In genomic region chr20:53934421-53935352, GRCh38 we compare ENCODE assay signal across 8 cellular contexts.
A peak's percentile ranks its signal among the peaks of the same experiment; 100 is the strongest.
DNase-seq lines count a peak whose midpoint lies in the region; ATAC-seq and TF ChIP-seq lines count a peak whose summit lies in the region.

No MANE protein-coding gene starts in this region.

- H3K27ac ChIP-seq in MM.1S (ENCODE audit: low read length) (peak overlapping the region; percentile 93), ascending aorta (peak overlapping the region; percentile 51 to 75), left lung (peak overlapping the region; percentile 75 to 78), upper lobe of right lung (peak overlapping the region; percentile 56)

- peaks cover 65% of the 10 kb centered on the region for H3K4me1 ChIP-seq in MM.1S (ENCODE audit: low read length)
- H3K4me1 ChIP-seq in ascending aorta, result peaks cover 0 to 9% of the 10 kb centered on the region in 2 donors
- peaks cover 19 to 49% of the 10 kb centered on the region in 2 donors for H3K4me1 ChIP-seq in left lung
- peaks cover 31% of the 10 kb centered on the region for H3K4me1 ChIP-seq in upper lobe of right lung

- H3K4me2 ChIP-seq in MM.1S (ENCODE audit: low read depth, low read length), result peak overlapping the region; percentile 66

- 0 out of 2 replicates have a peak, but pooled peaks cover 5% of the 10 kb centered on the region for H3K79me2 ChIP-seq in MM.1S (ENCODE audit: low read length)

- H3K4me3 ChIP-seq in MM.1S (ENCODE audit: low read length) (peak overlapping the region; percentile 25), ascending aorta (no peak overlapping the region), left lung (no peak overlapping the region), upper lobe of right lung (no peak overlapping the region)

- H3K36me3 ChIP-seq in MM.1S (replicated peaks; ENCODE audit: insufficient read depth, low read length) (no peaks in the 10 kb centered on the region), ascending aorta (no peaks in the 10 kb centered on the region), left lung (no peaks in the 10 kb centered on the region), upper lobe of right lung (no peaks in the 10 kb centered on the region)

- no peaks in the 10 kb centered on the region for H3K9me2 ChIP-seq in MM.1S (replicated peaks; ENCODE audit: insufficient read depth, low read length)

- H3K9me3 ChIP-seq in MM.1S (replicated peaks; ENCODE audit: insufficient read depth, low read length) (no peaks in the 10 kb centered on the region), ascending aorta (no peaks in the 10 kb centered on the region), left lung (no peaks in the 10 kb centered on the region), upper lobe of right lung (no peaks in the 10 kb centered on the region)

- no peaks in the 10 kb centered on the region for H3K27me3 ChIP-seq in MM.1S (replicated peaks; ENCODE audit: insufficient read depth, low read length)
- H3K27me3 ChIP-seq in ascending aorta, result no peaks in the 10 kb centered on the region
- no peaks in the 10 kb centered on the region for H3K27me3 ChIP-seq in left lung
- H3K27me3 ChIP-seq in upper lobe of right lung, result no peaks in the 10 kb centered on the region

- H2AFZ ChIP-seq in MM.1S (ENCODE audit: low read length), result peak overlapping the region; percentile 69

- DNase-seq in AML-193 (lab: John Stamatoyannopoulos, UW) (peak; percentile 75 to 86), MM.1S (peak; percentile 70), ascending aorta (ENCODE audit: low spot score in 2 of 2) (no peak), left lung (no peak), upper lobe of right lung (no peak), NCI-H2081 treated with DMSO at 0.1 percent for 48 hours (lab: John Stamatoyannopoulos, UW) (no peak)

- H3F3A ChIP-seq in MM.1S (ENCODE audit: insufficient read depth, low read length), result peaks cover 50% of the 10 kb centered on the region

- no peaks in the 10 kb centered on the region for H4K20me1 ChIP-seq in MM.1S (ENCODE audit: insufficient read depth, low read length)

- intact Hi-C loops in ascending aorta (cut with DNase I) (loop anchor here (5.0 kb wide), 1 partner anchor 128 kb away; no protein-coding TSS in a partner anchor), left lung (cut with DNase I) (loop anchor here in 1 of 2 donors (5.0 kb wide), 1 partner anchor 357 kb away; no protein-coding TSS in a partner anchor), upper lobe of right lung (cut with DNase I) (no loop called here)

- ATAC-seq in GM19438 (IDR thresholded peaks at IDR 0.05; ENCODE audit: low read depth, unreplicated experiment) (peak; percentile 46), left lung (peak; percentile 60), upper lobe of right lung (peak; percentile 48), HG03342 (IDR thresholded peaks at IDR 0.05; ENCODE audit: unreplicated experiment) (no peak)

- H3K9ac ChIP-seq in MM.1S (ENCODE audit: low read length), result peak overlapping the region; percentile 59

- TF ChIP-seq CTCF in MM.1S (IDR thresholded peaks at IDR 0.05; ENCODE audit: low read length) (no peak), ascending aorta (IDR thresholded peaks at IDR 0.05) (no peak), left lung (IDR thresholded peaks at IDR 0.05) (no peak), upper lobe of right lung (IDR thresholded peaks at IDR 0.05) (no peak)

Comparison
In these comparisons a context has a peak if more than half of its experiments do, and no peak if none do; other contexts are left out.
1. DNase-seq: peak in AML-193 (2 of 2) and MM.1S (single experiment); none in ascending aorta (0 of 2), left lung (0 of 2), upper lobe of right lung (single experiment) and NCI-H2081 treated with DMSO at 0.1 percent for 48 hours (single experiment).
2. Peak in every context shown above with its lines, with median percentiles within 50 percentile points of each other: H3K27ac ChIP-seq.